Comparison of ENCODE assay signal across 37 cellular contexts in the genomic region with DNA sequence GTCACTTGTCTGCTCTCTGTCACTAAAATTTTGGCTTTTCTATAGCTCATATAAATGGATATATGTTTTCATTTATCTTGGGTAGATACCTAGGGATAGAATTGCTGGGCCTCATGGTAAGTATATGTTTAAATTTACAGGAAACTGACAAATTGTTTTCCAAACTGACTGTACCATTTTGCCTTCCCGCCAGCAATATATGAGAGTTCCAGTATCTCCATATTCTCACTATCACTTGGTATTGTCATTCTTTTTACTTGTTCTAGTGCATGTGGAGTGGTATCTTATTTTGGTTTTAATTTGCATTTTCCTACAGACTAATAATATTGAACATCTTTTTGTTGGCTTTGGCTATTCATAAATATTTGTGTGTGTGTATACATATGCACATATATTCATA.
"Had no signal": no experiment of that assay in that cellular context is flagged by ENCODE, and none has a peak within 500 bp of the region (broad histone marks: within the 10 kb centered on the region; RNA-seq: fewer than 3 reads in every experiment).

No MANE protein-coding gene starts in this region.

- H3K27ac ChIP-seq: adrenal gland, body of pancreas, brain microvascular endothelial cell, breast epithelium, VCaP had no signal

- H3K4me1 ChIP-seq: adrenal gland, body of pancreas, breast epithelium had no signal

- DNase-seq: activated B cell treated with CpG ODN at 0.5 μM for 24 hours; activated CD4-positive, alpha-beta memory T cell treated with anti-CD3 and anti-CD28 coated beads for 36 hours; activated CD4-positive, alpha-beta T cell treated with anti-CD3 and anti-CD28 coated beads for 4 hours; activated CD4-positive, alpha-beta T cell treated with anti-CD3 and anti-CD28 coated beads, Interleukin-2, amount 10 ng/mL, durations not matched to agents 24 days and 14 days; activated CD4-positive, alpha-beta T cell treated with anti-CD3 and anti-CD28 coated beads, Interleukin-2, amount 50 U/mL, for 1 hour; activated CD4-positive, alpha-beta T cell treated with anti-CD3 and anti-CD28 coated beads, Interleukin-2, amount 50 U/mL, for 4 hours; activated CD4-positive, CD25-positive, alpha-beta regulatory T cell treated with anti-CD3 and anti-CD28 coated beads, Interleukin-2, amount 50 U/mL, for 72 hours; activated CD8-positive, alpha-beta memory T cell treated with anti-CD3 and anti-CD28 coated beads, Interleukin-2, amount 50 U/mL, for 4 hours; activated CD8-positive, alpha-beta T cell treated with anti-CD3 and anti-CD28 coated beads for 36 hours; activated effector memory CD4-positive, alpha-beta T cell treated with anti-CD3 and anti-CD28 coated beads, Interleukin-2, amount 50 U/mL, for 16 hours; activated gamma-delta T cell treated with Interleukin-2 at 50 U/mL for 16 hours; activated naive CD4-positive, alpha-beta T cell; activated naive CD4-positive, alpha-beta T cell treated with anti-CD3 and anti-CD28 coated beads for 36 hours; activated naive CD4-positive, alpha-beta T cell treated with anti-CD3 and anti-CD28 coated beads, Interleukin-2, amount 50 U/mL, for 16 hours; activated naive CD8-positive, alpha-beta T cell treated with anti-CD3 and anti-CD28 coated beads for 36 hours; activated T-cell treated with anti-CD3 and anti-CD28 coated beads for 4 hours; activated T-cell treated with anti-CD3 and anti-CD28 coated beads, Interleukin-2, amount 50 U/mL, for 1 hour; activated T-cell treated with anti-CD3 and anti-CD28 coated beads, Interleukin-2, amount 50 U/mL, for 4 hours; activated T-cell treated with anti-CD3 and anti-CD28 coated beads, Interleukin-2, amount 50 U/mL, for 72 hours; adrenal gland; amniotic stem cell; aorta; body of pancreas; brain microvascular endothelial cell; central memory CD4-positive, alpha-beta T cell; T-helper 1 cell; T-helper 2 cell; T-helper 9 cell had no signal

- H3K27ac Mint-ChIP-seq: activated B cell treated with CpG ODN at 0.5 μM for 24 hours; activated CD4-positive, alpha-beta memory T cell treated with anti-CD3 and anti-CD28 coated beads for 36 hours; activated CD4-positive, alpha-beta T cell treated with anti-CD3 and anti-CD28 coated beads, Interleukin-2, amount 10 ng/mL, durations not matched to agents 24 days and 14 days; activated CD8-positive, alpha-beta T cell treated with anti-CD3 and anti-CD28 coated beads for 36 hours; activated naive CD4-positive, alpha-beta T cell treated with anti-CD3 and anti-CD28 coated beads for 36 hours; activated naive CD4-positive, alpha-beta T cell treated with anti-CD3 and anti-CD28 coated beads, Interleukin-2, amount 50 U/mL, for 72 hours; activated naive CD8-positive, alpha-beta T cell treated with anti-CD3 and anti-CD28 coated beads for 36 hours; activated T-cell treated with anti-CD3 and anti-CD28 coated beads, Interleukin-2, amount 50 U/mL, for 72 hours; activated T-helper 1 cell treated with anti-CD3 and anti-CD28 coated beads, Interleukin-12 subunit alpha, Interleukin-12 subunit beta, Interleukin-2, Interleukin-4 antibody, amounts not matched to agents 30 ng/mL and 10 ng/mL and 1 ng/mL, durations not matched to agents 14 hours and 24 hours and 36 hours; activated T-helper 17 cell treated with anti-CD3 and anti-CD28 coated beads, Interleukin-2, amount 50 U/mL, for 72 hours; T-helper 1 cell treated with Interleukin-12 subunit alpha and Interleukin-12 subunit beta and Interleukin-4 antibody, amounts not matched to agents 30 μg/mL and 1 μg/mL, for 36 hours; T-helper 2 cell treated with Interferon-gamma antibody and Interleukin-4, amounts not matched to agents 5 μg/mL and 100 μg/mL, for 36 hours had no signal

- H3K4me1 Mint-ChIP-seq: activated B cell treated with CpG ODN at 0.5 μM for 24 hours; activated T-helper 17 cell treated with anti-CD3 and anti-CD28 coated beads, Interleukin-2, amount 50 U/mL, for 72 hours had no signal

- H3K36me3 ChIP-seq: adrenal gland, brain microvascular endothelial cell had no signal

- H3K27me3 ChIP-seq: adrenal gland, body of pancreas, brain microvascular endothelial cell, breast epithelium had no signal

- H3K4me3 ChIP-seq: adrenal gland, body of pancreas, breast epithelium had no signal

- ATAC-seq: activated CD8-positive, alpha-beta T cell treated with anti-CD3 and anti-CD28 coated beads for 36 hours; activated naive CD4-positive, alpha-beta T cell treated with anti-CD3 and anti-CD28 coated beads, Interleukin-2, amount 50 U/mL, for 72 hours; activated T-cell treated with anti-CD3 and anti-CD28 coated beads, Interleukin-2, amount 50 U/mL, for 4 hours; activated T-cell treated with anti-CD3 and anti-CD28 coated beads, Interleukin-2, amount 50 U/mL, for 72 hours; activated T-helper 17 cell treated with anti-CD3 and anti-CD28 coated beads, Interleukin-2, amount 50 U/mL, for 72 hours; body of pancreas had no signal

- H3K9me3 ChIP-seq: body of pancreas had no signal

- H3K9me3 Mint-ChIP-seq: activated CD4-positive, alpha-beta T cell treated with anti-CD3 and anti-CD28 coated beads, Interleukin-2, amount 10 ng/mL, durations not matched to agents 24 days and 14 days; activated naive CD4-positive, alpha-beta T cell treated with anti-CD3 and anti-CD28 coated beads, Interleukin-2, amount 50 U/mL, for 72 hours; activated T-cell treated with anti-CD3 and anti-CD28 coated beads, Interleukin-2, amount 50 U/mL, for 72 hours; activated T-helper 17 cell treated with anti-CD3 and anti-CD28 coated beads, Interleukin-2, amount 50 U/mL, for 72 hours had no signal

- H3K4me3 Mint-ChIP-seq: activated B cell treated with CpG ODN at 0.5 μM for 24 hours; activated CD4-positive, alpha-beta memory T cell treated with anti-CD3 and anti-CD28 coated beads for 36 hours; activated CD4-positive, alpha-beta T cell treated with anti-CD3 and anti-CD28 coated beads, Interleukin-2, amount 10 ng/mL, durations not matched to agents 24 days and 14 days; activated CD8-positive, alpha-beta T cell treated with anti-CD3 and anti-CD28 coated beads for 36 hours; activated naive CD4-positive, alpha-beta T cell treated with anti-CD3 and anti-CD28 coated beads for 36 hours; activated naive CD8-positive, alpha-beta T cell treated with anti-CD3 and anti-CD28 coated beads for 36 hours; activated T-cell treated with anti-CD3 and anti-CD28 coated beads, Interleukin-2, amount 50 U/mL, for 4 hours; activated T-cell treated with anti-CD3 and anti-CD28 coated beads, Interleukin-2, amount 50 U/mL, for 72 hours; activated T-helper 1 cell treated with anti-CD3 and anti-CD28 coated beads, Interleukin-12 subunit alpha, Interleukin-12 subunit beta, Interleukin-2, Interleukin-4 antibody, amounts not matched to agents 30 ng/mL and 10 ng/mL and 1 ng/mL, durations not matched to agents 14 hours and 24 hours and 36 hours; activated T-helper 17 cell treated with anti-CD3 and anti-CD28 coated beads, Interleukin-2, amount 50 U/mL, for 72 hours; T-helper 1 cell treated with Interleukin-12 subunit alpha and Interleukin-12 subunit beta and Interleukin-4 antibody, amounts not matched to agents 30 μg/mL and 1 μg/mL, for 36 hours; T-helper 2 cell treated with Interferon-gamma antibody and Interleukin-4, amounts not matched to agents 5 μg/mL and 100 μg/mL, for 36 hours had no signal

- FAIRE-seq: astrocyte, TTC549 had no signal
